Comparison of ENCODE assay signal across 2 cellular contexts in the genomic region with DNA sequence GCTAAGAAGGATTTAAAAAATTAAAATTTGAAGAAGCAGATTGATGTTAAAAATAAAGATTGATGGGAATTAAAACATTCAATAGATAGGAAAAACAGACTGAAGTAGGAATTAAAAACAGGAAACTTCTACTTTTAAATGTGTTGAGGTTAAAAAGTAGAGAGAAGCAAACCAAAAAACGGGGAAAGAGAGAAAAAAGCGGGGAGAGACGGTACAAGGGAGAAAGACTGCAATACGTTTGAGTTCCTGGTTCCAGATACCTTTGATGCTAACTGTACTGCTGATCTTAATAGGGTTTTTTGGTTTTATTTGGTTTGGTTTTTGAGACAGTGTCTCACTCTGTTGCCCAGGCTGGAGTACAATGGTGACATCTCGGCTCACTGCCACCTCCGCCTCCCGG.
A peak's percentile ranks its signal among the peaks of the same experiment; 100 is the strongest.
TF ChIP-seq lines count a peak whose summit lies in the region.

No MANE protein-coding gene starts in this region.

TF ChIP-seq in HEK293, 187 proteins besides CTCF, POLR2A, EP300 and RAD21:
- TF ChIP-seq, protein P1, sequence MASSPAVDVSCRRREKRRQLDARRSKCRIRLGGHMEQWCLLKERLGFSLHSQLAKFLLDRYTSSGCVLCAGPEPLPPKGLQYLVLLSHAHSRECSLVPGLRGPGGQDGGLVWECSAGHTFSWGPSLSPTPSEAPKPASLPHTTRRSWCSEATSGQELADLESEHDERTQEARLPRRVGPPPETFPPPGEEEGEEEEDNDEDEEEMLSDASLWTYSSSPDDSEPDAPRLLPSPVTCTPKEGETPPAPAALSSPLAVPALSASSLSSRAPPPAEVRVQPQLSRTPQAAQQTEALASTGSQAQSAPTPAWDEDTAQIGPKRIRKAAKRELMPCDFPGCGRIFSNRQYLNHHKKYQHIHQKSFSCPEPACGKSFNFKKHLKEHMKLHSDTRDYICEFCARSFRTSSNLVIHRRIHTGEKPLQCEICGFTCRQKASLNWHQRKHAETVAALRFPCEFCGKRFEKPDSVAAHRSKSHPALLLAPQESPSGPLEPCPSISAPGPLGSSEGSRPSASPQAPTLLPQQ (tag by site-specific recombination; IDR thresholded peaks at IDR 0.05) = no peak
- no peak for TF ChIP-seq ZNF112 (tag by site-specific recombination; IDR thresholded peaks at IDR 0.05)
- no peak for TF ChIP-seq ZNF626 (tag by site-specific recombination; IDR thresholded peaks at IDR 0.05)
- TF ChIP-seq ZNF121 (tag by site-specific recombination; IDR thresholded peaks at IDR 0.05) = 0 out of 2 replicates have a peak, but pooled peaks have one; percentile 29
- TF ChIP-seq, protein P2, sequence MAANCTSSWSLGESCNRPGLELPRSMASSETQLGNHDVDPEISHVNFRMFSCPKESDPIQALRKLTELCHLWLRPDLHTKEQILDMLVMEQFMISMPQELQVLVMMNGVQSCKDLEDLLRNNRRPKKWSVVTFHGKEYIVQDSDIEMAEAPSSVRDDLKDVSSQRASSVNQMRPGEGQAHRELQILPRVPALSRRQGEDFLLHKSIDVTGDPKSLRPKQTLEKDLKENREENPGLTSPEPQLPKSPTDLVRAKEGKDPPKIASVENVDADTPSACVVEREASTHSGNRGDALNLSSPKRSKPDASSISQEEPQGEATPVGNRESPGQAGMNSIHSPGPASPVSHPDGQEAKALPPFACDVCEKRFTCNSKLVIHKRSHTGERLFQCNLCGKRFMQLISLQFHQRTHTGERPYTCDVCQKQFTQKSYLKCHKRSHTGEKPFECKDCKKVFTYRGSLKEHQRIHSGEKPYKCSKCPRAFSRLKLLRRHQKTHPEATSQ (tag by site-specific recombination; IDR thresholded peaks at IDR 0.05) = no peak

TF ChIP-seq in neural cell, 6 proteins besides CTCF, POLR2A, EP300 and RAD21 (continued from another document):
- TF ChIP-seq, protein P3, sequence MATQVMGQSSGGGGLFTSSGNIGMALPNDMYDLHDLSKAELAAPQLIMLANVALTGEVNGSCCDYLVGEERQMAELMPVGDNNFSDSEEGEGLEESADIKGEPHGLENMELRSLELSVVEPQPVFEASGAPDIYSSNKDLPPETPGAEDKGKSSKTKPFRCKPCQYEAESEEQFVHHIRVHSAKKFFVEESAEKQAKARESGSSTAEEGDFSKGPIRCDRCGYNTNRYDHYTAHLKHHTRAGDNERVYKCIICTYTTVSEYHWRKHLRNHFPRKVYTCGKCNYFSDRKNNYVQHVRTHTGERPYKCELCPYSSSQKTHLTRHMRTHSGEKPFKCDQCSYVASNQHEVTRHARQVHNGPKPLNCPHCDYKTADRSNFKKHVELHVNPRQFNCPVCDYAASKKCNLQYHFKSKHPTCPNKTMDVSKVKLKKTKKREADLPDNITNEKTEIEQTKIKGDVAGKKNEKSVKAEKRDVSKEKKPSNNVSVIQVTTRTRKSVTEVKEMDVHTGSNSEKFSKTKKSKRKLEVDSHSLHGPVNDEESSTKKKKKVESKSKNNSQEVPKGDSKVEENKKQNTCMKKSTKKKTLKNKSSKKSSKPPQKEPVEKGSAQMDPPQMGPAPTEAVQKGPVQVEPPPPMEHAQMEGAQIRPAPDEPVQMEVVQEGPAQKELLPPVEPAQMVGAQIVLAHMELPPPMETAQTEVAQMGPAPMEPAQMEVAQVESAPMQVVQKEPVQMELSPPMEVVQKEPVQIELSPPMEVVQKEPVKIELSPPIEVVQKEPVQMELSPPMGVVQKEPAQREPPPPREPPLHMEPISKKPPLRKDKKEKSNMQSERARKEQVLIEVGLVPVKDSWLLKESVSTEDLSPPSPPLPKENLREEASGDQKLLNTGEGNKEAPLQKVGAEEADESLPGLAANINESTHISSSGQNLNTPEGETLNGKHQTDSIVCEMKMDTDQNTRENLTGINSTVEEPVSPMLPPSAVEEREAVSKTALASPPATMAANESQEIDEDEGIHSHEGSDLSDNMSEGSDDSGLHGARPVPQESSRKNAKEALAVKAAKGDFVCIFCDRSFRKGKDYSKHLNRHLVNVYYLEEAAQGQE (IDR thresholded peaks at IDR 0.05; ENCODE audit: borderline replicate concordance) = no peak
TF ChIP-seq in neural cell: peak in this region for 0.
